In genomic region chr1:30748098-30748698, GRCh38 we compare ENCODE assay signal across 1 cellular context.
TF ChIP-seq lines count a peak whose summit lies in the region.

No MANE protein-coding gene starts in this region.

TF ChIP-seq in GM23338, 12 proteins besides CTCF, POLR2A, EP300 and RAD21 (continued from another document):
- TF ChIP-seq, protein P1, sequence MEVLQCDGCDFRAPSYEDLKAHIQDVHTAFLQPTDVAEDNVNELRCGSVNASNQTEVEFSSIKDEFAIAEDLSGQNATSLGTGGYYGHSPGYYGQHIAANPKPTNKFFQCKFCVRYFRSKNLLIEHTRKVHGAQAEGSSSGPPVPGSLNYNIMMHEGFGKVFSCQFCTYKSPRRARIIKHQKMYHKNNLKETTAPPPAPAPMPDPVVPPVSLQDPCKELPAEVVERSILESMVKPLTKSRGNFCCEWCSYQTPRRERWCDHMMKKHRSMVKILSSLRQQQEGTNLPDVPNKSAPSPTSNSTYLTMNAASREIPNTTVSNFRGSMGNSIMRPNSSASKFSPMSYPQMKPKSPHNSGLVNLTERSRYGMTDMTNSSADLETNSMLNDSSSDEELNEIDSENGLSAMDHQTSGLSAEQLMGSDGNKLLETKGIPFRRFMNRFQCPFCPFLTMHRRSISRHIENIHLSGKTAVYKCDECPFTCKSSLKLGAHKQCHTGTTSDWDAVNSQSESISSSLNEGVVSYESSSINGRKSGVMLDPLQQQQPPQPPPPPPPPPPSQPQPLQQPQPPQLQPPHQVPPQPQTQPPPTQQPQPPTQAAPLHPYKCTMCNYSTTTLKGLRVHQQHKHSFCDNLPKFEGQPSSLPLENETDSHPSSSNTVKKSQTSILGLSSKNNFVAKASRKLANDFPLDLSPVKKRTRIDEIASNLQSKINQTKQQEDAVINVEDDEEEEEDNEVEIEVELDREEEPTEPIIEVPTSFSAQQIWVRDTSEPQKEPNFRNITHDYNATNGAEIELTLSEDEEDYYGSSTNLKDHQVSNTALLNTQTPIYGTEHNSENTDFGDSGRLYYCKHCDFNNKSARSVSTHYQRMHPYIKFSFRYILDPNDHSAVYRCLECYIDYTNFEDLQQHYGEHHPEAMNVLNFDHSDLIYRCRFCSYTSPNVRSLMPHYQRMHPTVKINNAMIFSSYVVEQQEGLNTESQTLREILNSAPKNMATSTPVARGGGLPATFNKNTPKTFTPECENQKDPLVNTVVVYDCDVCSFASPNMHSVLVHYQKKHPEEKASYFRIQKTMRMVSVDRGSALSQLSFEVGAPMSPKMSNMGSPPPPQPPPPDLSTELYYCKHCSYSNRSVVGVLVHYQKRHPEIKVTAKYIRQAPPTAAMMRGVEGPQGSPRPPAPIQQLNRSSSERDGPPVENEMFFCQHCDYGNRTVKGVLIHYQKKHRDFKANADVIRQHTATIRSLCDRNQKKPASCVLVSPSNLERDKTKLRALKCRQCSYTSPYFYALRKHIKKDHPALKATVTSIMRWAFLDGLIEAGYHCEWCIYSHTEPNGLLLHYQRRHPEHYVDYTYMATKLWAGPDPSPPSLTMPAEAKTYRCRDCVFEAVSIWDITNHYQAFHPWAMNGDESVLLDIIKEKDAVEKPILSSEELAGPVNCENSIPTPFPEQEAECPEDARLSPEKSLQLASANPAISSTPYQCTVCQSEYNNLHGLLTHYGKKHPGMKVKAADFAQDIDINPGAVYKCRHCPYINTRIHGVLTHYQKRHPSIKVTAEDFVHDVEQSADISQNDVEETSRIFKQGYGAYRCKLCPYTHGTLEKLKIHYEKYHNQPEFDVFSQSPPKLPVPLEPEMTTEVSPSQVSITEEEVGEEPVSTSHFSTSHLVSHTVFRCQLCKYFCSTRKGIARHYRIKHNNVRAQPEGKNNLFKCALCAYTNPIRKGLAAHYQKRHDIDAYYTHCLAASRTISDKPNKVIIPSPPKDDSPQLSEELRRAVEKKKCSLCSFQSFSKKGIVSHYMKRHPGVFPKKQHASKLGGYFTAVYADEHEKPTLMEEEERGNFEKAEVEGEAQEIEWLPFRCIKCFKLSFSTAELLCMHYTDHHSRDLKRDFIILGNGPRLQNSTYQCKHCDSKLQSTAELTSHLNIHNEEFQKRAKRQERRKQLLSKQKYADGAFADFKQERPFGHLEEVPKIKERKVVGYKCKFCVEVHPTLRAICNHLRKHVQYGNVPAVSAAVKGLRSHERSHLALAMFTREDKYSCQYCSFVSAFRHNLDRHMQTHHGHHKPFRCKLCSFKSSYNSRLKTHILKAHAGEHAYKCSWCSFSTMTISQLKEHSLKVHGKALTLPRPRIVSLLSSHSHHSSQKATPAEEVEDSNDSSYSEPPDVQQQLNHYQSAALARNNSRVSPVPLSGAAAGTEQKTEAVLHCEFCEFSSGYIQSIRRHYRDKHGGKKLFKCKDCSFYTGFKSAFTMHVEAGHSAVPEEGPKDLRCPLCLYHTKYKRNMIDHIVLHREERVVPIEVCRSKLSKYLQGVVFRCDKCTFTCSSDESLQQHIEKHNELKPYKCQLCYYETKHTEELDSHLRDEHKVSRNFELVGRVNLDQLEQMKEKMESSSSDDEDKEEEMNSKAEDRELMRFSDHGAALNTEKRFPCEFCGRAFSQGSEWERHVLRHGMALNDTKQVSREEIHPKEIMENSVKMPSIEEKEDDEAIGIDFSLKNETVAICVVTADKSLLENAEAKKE (CRISPR knock-in tag; IDR thresholded peaks at IDR 0.05), result no peak
